ENCODE assay signal across 16 cellular contexts in the genomic region with DNA sequence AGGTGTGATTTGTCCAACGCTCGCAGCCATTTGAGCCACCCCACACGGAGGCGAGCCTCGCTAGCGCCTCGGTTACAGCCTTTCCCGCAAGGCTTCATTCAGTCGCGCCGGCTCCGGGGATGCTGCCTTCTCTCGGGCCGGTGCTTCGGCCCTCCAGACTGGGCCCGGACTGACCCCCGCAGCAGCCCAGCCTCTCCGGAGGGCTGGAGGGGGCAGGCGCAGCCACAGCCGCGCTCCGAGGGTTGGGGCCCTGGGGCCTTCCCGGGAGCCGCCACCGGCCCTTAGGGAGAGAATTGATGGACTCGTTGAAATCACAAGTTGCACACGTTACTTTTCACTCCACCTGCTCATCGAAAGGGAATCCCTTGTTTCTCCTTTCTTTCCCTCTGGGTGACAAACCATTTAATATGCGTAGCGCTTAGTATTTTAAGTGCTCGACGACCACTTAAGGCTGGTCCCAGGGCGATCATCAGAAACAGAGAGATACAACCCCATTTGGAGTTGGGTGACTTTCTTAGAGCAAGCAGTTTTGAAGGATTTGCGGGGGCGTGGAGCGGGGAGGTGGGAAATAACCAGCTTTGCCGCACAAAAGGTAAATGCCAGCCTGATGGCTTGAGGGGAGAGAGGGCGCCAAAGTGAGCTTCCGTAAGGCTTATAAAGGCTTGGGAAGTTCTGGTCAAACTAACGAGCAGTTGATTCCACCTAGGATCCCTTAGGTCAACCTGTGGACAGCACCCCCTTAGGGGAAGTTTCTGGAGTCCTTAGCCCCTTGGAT. TPM values are rescaled to one million over a fixed set of nuclear protein-coding genes. Genes with fewer than 3 reads are reported as not detected.
A peak's percentile ranks its signal among the peaks of the same experiment; 100 is the strongest.
DNase-seq lines count a peak whose midpoint lies in the region; ATAC-seq and TF ChIP-seq lines count a peak whose summit lies in the region.
"Had no signal": no experiment of that assay in that cellular context is flagged by ENCODE, and none has a peak within 500 bp of the region (broad histone marks: within the 10 kb centered on the region; RNA-seq: fewer than 3 reads in every experiment).

No MANE protein-coding gene starts in this region.

- H3K27ac Mint-ChIP-seq in neural crest cell (ENCODE audit: unreplicated experiment) (peak overlapping the region; percentile 44), osteocyte (ENCODE audit: unreplicated experiment) (no peak overlapping the region)
- H3K27ac Mint-ChIP-seq: IgD-negative memory B cell had no signal

- no peak for TF ChIP-seq CTCF in neural crest cell (conservative IDR thresholded peaks at IDR 0.05)
- TF ChIP-seq CTCF in osteocyte (IDR thresholded peaks at IDR 0.05): no peak
- TF ChIP-seq CTCF in GM20000 (IDR thresholded peaks at IDR 0.05; ENCODE audit: extremely low read depth, missing control alignments): no peak

- H3K4me1 Mint-ChIP-seq in neural crest cell (no peaks in the 10 kb centered on the region), osteocyte (ENCODE audit: unreplicated experiment) (no peaks in the 10 kb centered on the region)

- peak; percentile 25 for ATAC-seq in left ventricle myocardium superior
- no peak for ATAC-seq in HG02885 (IDR thresholded peaks at IDR 0.05; ENCODE audit: poor library complexity, unreplicated experiment)
- ATAC-seq: psoas muscle had no signal

- intact Hi-C loops in left ventricle myocardium superior (cut with micrococcal nuclease): no loop called here

- H3K36me3 Mint-ChIP-seq in neural crest cell (ENCODE audit: low read depth): no peaks in the 10 kb centered on the region
- H3K36me3 Mint-ChIP-seq in osteocyte (ENCODE audit: unreplicated experiment): no peaks in the 10 kb centered on the region
- H3K36me3 Mint-ChIP-seq: IgD-negative memory B cell had no signal

- DNase-seq in COLO668 (lab: John Stamatoyannopoulos, UW; ENCODE audit: unreplicated experiment) (peak; percentile 29), NCI-H2227 treated with DMSO at 0.1 percent for 48 hours (lab: John Stamatoyannopoulos, UW) (peak; percentile 58), left ventricle myocardium superior (peak; percentile 35), neural crest cell (ENCODE audit: low read depth, low spot score) (no peak), osteocyte (ENCODE audit: extremely low spot score, unreplicated experiment) (no peak), GM20000 (ENCODE audit: low spot score) (no peak), HCEC 1CT (no peak)
- DNase-seq: activated CD4-positive, alpha-beta T cell treated with anti-CD3 and anti-CD28 coated beads, Interleukin-2, amount 50 U/mL, for 4 hours; aorta; NCI-H1105 treated with DMSO at 0.1 percent for 48 hours; NCI-H774; psoas muscle; RPMI8226 had no signal

- H3K9me3 Mint-ChIP-seq in neural crest cell (no peaks in the 10 kb centered on the region), osteocyte (ENCODE audit: unreplicated experiment) (no peaks in the 10 kb centered on the region)
- H3K9me3 Mint-ChIP-seq: IgD-negative memory B cell had no signal

- H3K27me3 Mint-ChIP-seq in neural crest cell (ENCODE audit: low read depth) (peaks cover 15% of the 10 kb centered on the region), osteocyte (ENCODE audit: unreplicated experiment) (no peaks in the 10 kb centered on the region)

- no peak overlapping the region for H3K4me3 Mint-ChIP-seq in neural crest cell
- no peak overlapping the region for H3K4me3 Mint-ChIP-seq in osteocyte (ENCODE audit: unreplicated experiment)

RNA-seq across cellular contexts. Expression of gene ENAH, which starts 24.6 kb away (rescaled TPM):
- total RNA-seq in left ventricle myocardium superior: 90.1 TPM
- 179 and 181 TPM in 2 replicates for total RNA-seq in neural crest cell
- total RNA-seq in osteocyte: 232 and 233 TPM in 2 replicates
- total RNA-seq: T-helper 2 cell treated with Interferon-gamma antibody and Interleukin-4, amounts not matched to agents 100 ng/mL and 5 ng/mL, for 36 hours had no signal

Comparison
In these comparisons a context has a peak if more than half of its experiments do, and no peak if none do; other contexts are left out.
1. DNase-seq: peak in COLO668 (single experiment), NCI-H2227 treated with DMSO at 0.1 percent for 48 hours (single experiment) and left ventricle myocardium superior (single experiment); none in neural crest cell (single experiment), osteocyte (single experiment), GM20000 (single experiment) and HCEC 1CT (single experiment).